1 cellular context compared by ENCODE assay signal in the genomic region with DNA sequence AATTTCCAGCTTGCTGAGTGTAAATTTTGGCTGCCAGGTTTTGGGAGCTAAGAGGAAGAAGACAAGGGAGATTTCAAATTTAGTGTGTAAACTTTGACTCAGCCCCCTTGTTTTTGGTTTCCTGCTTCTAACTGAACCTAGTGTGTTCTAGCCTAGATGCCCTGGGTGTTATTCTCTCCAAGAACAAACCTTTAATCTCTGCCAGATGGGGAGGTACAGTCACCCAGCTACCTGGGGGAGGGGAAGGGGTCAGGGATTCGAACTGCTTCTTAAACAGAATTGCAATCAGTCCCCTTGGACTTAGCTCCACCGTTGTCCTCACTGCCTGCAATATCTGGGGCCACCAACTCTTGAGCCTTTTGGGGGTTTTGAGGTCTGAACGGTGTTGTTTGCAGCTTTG.
TF ChIP-seq lines count a peak whose summit lies in the region.

No MANE protein-coding gene starts in this region.

TF ChIP-seq in GM23338, 12 proteins besides CTCF, POLR2A, EP300 and RAD21 (continued from another document):
- TF ChIP-seq ETS1 (IDR thresholded peaks at IDR 0.05) (no peak), ZNF331 (CRISPR knock-in tag; IDR thresholded peaks at IDR 0.05; ENCODE audit: low read depth) (no peak), CREB1 (CRISPR knock-in tag; IDR thresholded peaks at IDR 0.05; ENCODE audit: low read depth) (no peak), STAT1 (IDR thresholded peaks at IDR 0.05; ENCODE audit: unreplicated experiment) (no peak)
- TF ChIP-seq, protein P1, sequence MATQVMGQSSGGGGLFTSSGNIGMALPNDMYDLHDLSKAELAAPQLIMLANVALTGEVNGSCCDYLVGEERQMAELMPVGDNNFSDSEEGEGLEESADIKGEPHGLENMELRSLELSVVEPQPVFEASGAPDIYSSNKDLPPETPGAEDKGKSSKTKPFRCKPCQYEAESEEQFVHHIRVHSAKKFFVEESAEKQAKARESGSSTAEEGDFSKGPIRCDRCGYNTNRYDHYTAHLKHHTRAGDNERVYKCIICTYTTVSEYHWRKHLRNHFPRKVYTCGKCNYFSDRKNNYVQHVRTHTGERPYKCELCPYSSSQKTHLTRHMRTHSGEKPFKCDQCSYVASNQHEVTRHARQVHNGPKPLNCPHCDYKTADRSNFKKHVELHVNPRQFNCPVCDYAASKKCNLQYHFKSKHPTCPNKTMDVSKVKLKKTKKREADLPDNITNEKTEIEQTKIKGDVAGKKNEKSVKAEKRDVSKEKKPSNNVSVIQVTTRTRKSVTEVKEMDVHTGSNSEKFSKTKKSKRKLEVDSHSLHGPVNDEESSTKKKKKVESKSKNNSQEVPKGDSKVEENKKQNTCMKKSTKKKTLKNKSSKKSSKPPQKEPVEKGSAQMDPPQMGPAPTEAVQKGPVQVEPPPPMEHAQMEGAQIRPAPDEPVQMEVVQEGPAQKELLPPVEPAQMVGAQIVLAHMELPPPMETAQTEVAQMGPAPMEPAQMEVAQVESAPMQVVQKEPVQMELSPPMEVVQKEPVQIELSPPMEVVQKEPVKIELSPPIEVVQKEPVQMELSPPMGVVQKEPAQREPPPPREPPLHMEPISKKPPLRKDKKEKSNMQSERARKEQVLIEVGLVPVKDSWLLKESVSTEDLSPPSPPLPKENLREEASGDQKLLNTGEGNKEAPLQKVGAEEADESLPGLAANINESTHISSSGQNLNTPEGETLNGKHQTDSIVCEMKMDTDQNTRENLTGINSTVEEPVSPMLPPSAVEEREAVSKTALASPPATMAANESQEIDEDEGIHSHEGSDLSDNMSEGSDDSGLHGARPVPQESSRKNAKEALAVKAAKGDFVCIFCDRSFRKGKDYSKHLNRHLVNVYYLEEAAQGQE (IDR thresholded peaks at IDR 0.05; ENCODE audit: unreplicated experiment), result no peak
